ENCODE assay signal across 28 cellular contexts in genomic region chr3:129562803-129563202, GRCh38. TPM values are rescaled to one million over a fixed set of nuclear protein-coding genes. Genes with fewer than 3 reads are reported as not detected.
"Had no signal": no experiment of that assay in that cellular context is flagged by ENCODE, and none has a peak within 500 bp of the region (broad histone marks: within the 10 kb centered on the region; RNA-seq: fewer than 3 reads in every experiment).

No MANE protein-coding gene starts in this region.

- H3K27me3 ChIP-seq: adrenal gland, SJCRH30 had no signal

- DNase-seq: activated CD4-positive, alpha-beta T cell treated with anti-CD3 and anti-CD28 coated beads for 4 hours; activated CD8-positive, alpha-beta memory T cell treated with anti-CD3 and anti-CD28 coated beads, Interleukin-2, amount 50 U/mL, for 4 hours; activated CD8-positive, alpha-beta T cell treated with anti-CD3 and anti-CD28 coated beads for 36 hours; activated gamma-delta T cell treated with Interleukin-2 at 50 U/mL for 16 hours; activated naive CD4-positive, alpha-beta T cell treated with anti-CD3 and anti-CD28 coated beads, Interleukin-2, amount 10 ng/mL, durations not matched to agents 7 days and 5 days; activated naive CD8-positive, alpha-beta T cell treated with anti-CD3 and anti-CD28 coated beads for 36 hours; activated T-cell treated with anti-CD3 and anti-CD28 coated beads, Interleukin-2, amount 50 U/mL, for 72 hours; adrenal gland; anterior cingulate cortex; caudate nucleus; Kasumi-1; KBM-7; NCI-H1048; NCI-H1417; NCI-H1930; NCI-H2171; NCI-H226; NCI-H526 treated with DMSO at 0.1 percent for 48 hours; NCI-H82; RPMI8226; SJCRH30 had no signal

- ATAC-seq: activated CD4-positive, CD25-positive, alpha-beta regulatory T cell treated with anti-CD3 and anti-CD28 coated beads, Interleukin-2, amount 50 U/mL, for 24 hours; activated CD8-positive, alpha-beta T cell treated with anti-CD3 and anti-CD28 coated beads for 36 hours; activated T-cell treated with anti-CD3 and anti-CD28 coated beads, Interleukin-2, amount 50 U/mL, for 72 hours; Panc1; Right ventricle myocardium inferior had no signal

- H3K27ac Mint-ChIP-seq: activated CD8-positive, alpha-beta T cell treated with anti-CD3 and anti-CD28 coated beads for 36 hours; activated naive CD4-positive, alpha-beta T cell treated with anti-CD3 and anti-CD28 coated beads, Interleukin-2, amount 10 ng/mL, durations not matched to agents 7 days and 5 days; activated naive CD8-positive, alpha-beta T cell treated with anti-CD3 and anti-CD28 coated beads for 36 hours; activated T-cell treated with anti-CD3 and anti-CD28 coated beads, Interleukin-2, amount 50 U/mL, for 72 hours; activated T-helper 2 cell treated with anti-CD3 and anti-CD28 coated beads, Interferon-gamma antibody, Interleukin-2, Interleukin-4, amounts not matched to agents 10 μg/mL and 5 μg/mL and 100 μg/mL, durations not matched to agents 14 hours and 24 hours and 36 hours; T-helper 1 cell treated with Interleukin-12 subunit alpha and Interleukin-12 subunit beta and Interleukin-4 antibody, amounts not matched to agents 30 μg/mL and 1 μg/mL, for 36 hours had no signal

- H3K9me3 Mint-ChIP-seq: activated CD8-positive, alpha-beta T cell treated with anti-CD3 and anti-CD28 coated beads for 36 hours; activated naive CD4-positive, alpha-beta T cell treated with anti-CD3 and anti-CD28 coated beads, Interleukin-2, amount 10 ng/mL, durations not matched to agents 7 days and 5 days; activated naive CD8-positive, alpha-beta T cell treated with anti-CD3 and anti-CD28 coated beads for 36 hours; activated T-cell treated with anti-CD3 and anti-CD28 coated beads, Interleukin-2, amount 50 U/mL, for 72 hours; activated T-helper 2 cell treated with anti-CD3 and anti-CD28 coated beads, Interferon-gamma antibody, Interleukin-2, Interleukin-4, amounts not matched to agents 10 μg/mL and 5 μg/mL and 100 μg/mL, durations not matched to agents 14 hours and 24 hours and 36 hours; T-helper 1 cell treated with Interleukin-12 subunit alpha and Interleukin-12 subunit beta and Interleukin-4 antibody, amounts not matched to agents 30 μg/mL and 1 μg/mL, for 36 hours had no signal

- H3K27ac ChIP-seq: SJCRH30 had no signal

- H3K4me1 Mint-ChIP-seq: activated naive CD8-positive, alpha-beta T cell treated with anti-CD3 and anti-CD28 coated beads for 36 hours had no signal

- H3K4me3 ChIP-seq: adrenal gland, SJCRH30 had no signal

- H3K36me3 Mint-ChIP-seq: activated naive CD4-positive, alpha-beta T cell treated with anti-CD3 and anti-CD28 coated beads, Interleukin-2, amount 10 ng/mL, durations not matched to agents 7 days and 5 days; activated naive CD8-positive, alpha-beta T cell treated with anti-CD3 and anti-CD28 coated beads for 36 hours had no signal

- H3K27me3 Mint-ChIP-seq: activated CD8-positive, alpha-beta T cell treated with anti-CD3 and anti-CD28 coated beads for 36 hours; activated naive CD8-positive, alpha-beta T cell treated with anti-CD3 and anti-CD28 coated beads for 36 hours had no signal

- H3K4me3 Mint-ChIP-seq: activated CD8-positive, alpha-beta T cell treated with anti-CD3 and anti-CD28 coated beads for 36 hours; activated naive CD4-positive, alpha-beta T cell treated with anti-CD3 and anti-CD28 coated beads, Interleukin-2, amount 10 ng/mL, durations not matched to agents 7 days and 5 days; activated naive CD8-positive, alpha-beta T cell treated with anti-CD3 and anti-CD28 coated beads for 36 hours; activated T-cell treated with anti-CD3 and anti-CD28 coated beads, Interleukin-2, amount 50 U/mL, for 72 hours; T-helper 1 cell treated with Interleukin-12 subunit alpha and Interleukin-12 subunit beta and Interleukin-4 antibody, amounts not matched to agents 30 μg/mL and 1 μg/mL, for 36 hours had no signal

- H3K9me3 ChIP-seq: adrenal gland, SJCRH30 had no signal

RNA-seq across cellular contexts. Expression of gene H1-8, which starts 19.8 kb away (rescaled TPM):
- total RNA-seq: activated CD8-positive, alpha-beta T cell treated with anti-CD3 and anti-CD28 coated beads for 36 hours; activated naive CD8-positive, alpha-beta T cell treated with anti-CD3 and anti-CD28 coated beads for 36 hours; activated T-cell treated with anti-CD3 and anti-CD28 coated beads, Interleukin-2, amount 50 U/mL, for 72 hours; activated T-helper 2 cell treated with anti-CD3 and anti-CD28 coated beads, Interferon-gamma antibody, Interleukin-2, Interleukin-4, amounts not matched to agents 10 μg/mL and 5 μg/mL and 100 μg/mL, durations not matched to agents 14 hours and 24 hours and 36 hours; adrenal gland; NCI-H460; OCI-LY7; Right ventricle myocardium inferior; SJCRH30 had no signal
- polyA plus RNA-seq: adrenal gland had no signal

RNA-seq across cellular contexts. Expression of gene RHO, which starts 34.4 kb away (rescaled TPM):
- total RNA-seq: activated CD8-positive, alpha-beta T cell treated with anti-CD3 and anti-CD28 coated beads for 36 hours; activated naive CD8-positive, alpha-beta T cell treated with anti-CD3 and anti-CD28 coated beads for 36 hours; activated T-cell treated with anti-CD3 and anti-CD28 coated beads, Interleukin-2, amount 50 U/mL, for 72 hours; activated T-helper 2 cell treated with anti-CD3 and anti-CD28 coated beads, Interferon-gamma antibody, Interleukin-2, Interleukin-4, amounts not matched to agents 10 μg/mL and 5 μg/mL and 100 μg/mL, durations not matched to agents 14 hours and 24 hours and 36 hours; adrenal gland; NCI-H460; OCI-LY7; Right ventricle myocardium inferior; SJCRH30 had no signal
- polyA plus RNA-seq: adrenal gland had no signal
